9 cellular contexts compared by ENCODE assay signal in the genomic region with DNA sequence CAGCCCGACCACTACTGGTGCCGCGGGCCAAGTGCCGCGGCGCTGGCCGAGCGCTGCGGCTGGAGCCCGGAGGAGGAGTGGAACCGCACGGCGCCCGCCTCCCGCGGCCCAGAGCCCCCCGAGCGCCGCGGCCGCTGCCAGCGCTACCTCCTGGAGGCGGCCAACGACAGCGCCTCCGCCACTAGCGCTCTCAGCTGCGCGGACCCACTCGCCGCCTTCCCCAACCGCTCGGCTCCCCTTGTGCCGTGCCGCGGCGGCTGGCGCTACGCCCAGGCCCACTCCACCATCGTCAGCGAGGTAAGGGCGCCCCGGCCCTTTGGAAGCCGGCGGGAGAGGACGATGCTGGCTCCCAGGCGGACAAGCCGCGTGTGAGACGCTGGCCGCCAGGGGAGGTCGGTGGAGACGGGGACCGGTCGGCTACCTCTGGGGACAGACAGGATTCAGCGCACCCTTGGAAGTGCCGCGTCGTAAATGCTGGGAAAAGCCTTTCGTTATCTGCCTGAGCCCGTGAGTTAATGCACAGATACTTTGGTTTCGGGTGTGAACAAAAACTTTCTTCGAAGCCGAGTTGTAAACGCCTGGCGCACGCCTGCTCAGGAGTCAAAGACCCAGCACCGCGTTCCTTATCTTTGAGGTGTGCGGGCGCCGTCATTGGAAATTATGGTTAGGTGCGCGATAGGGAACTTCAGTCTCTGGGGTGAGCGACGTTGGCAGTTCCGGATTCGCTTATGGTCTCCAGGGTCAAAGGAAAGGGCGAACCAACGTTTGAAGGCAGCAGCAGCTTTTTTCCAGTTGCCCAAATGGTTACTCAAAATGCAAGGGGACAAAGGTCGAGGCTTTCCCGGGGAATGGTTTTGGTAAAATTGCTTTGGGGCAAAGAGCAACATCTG. TPM values are rescaled to one million over a fixed set of nuclear protein-coding genes. Genes with fewer than 3 reads are reported as not detected.
A peak's percentile ranks its signal among the peaks of the same experiment; 100 is the strongest.
DNase-seq lines count a peak whose midpoint lies in the region; ATAC-seq and TF ChIP-seq lines count a peak whose summit lies in the region.
"Had no signal": no experiment of that assay in that cellular context is flagged by ENCODE, and none has a peak within 500 bp of the region (broad histone marks: within the 10 kb centered on the region; RNA-seq: fewer than 3 reads in every experiment).

No MANE protein-coding gene starts in this region.

- no peak overlapping the region for H3K27ac Mint-ChIP-seq in immature natural killer cell
- H3K27ac Mint-ChIP-seq in stimulated activated effector memory CD8-positive, alpha-beta T cell treated with anti-CD3 and anti-CD28 coated beads, Interleukin-12 subunit alpha, Interleukin-12 subunit beta, amount 100 ng/mL, for 72 hours: no peak overlapping the region

- peaks cover 0 to 7% of the 10 kb centered on the region in 2 donors for H3K4me1 Mint-ChIP-seq in immature natural killer cell
- H3K4me1 Mint-ChIP-seq in stimulated activated effector memory CD8-positive, alpha-beta T cell treated with anti-CD3 and anti-CD28 coated beads, Interleukin-12 subunit alpha, Interleukin-12 subunit beta, amount 100 ng/mL, for 72 hours: peaks cover 8% of the 10 kb centered on the region
- H3K4me1 Mint-ChIP-seq: central memory CD8-positive, alpha-beta T cell had no signal

- no peak for TF ChIP-seq CTCF in astrocyte of the cerebellum (IDR thresholded peaks at IDR 0.05; ENCODE audit: low read depth, low read length, missing control alignments)

- H3K27ac ChIP-seq in HUES6 (ENCODE audit: low read depth, low read length): no peak overlapping the region

- H3K36me3 ChIP-seq in HUES6 (ENCODE audit: control insufficient read depth, insufficient read depth, low read length): no peaks in the 10 kb centered on the region

- peak overlapping the region; percentile 77 for H3K4me3 ChIP-seq in HUES6 (ENCODE audit: low read depth, low read length)
- peak overlapping the region; percentile 46 for H3K4me3 ChIP-seq in astrocyte of the cerebellum (ENCODE audit: low read depth, low read length)

- peak; percentile 6 for DNase-seq in astrocyte of the cerebellum (ENCODE audit: low read depth)
- DNase-seq in immature natural killer cell: no peak
- DNase-seq in stimulated activated effector memory CD8-positive, alpha-beta T cell treated with anti-CD3 and anti-CD28 coated beads, Interleukin-12 subunit alpha, Interleukin-12 subunit beta, amount 100 ng/mL, for 72 hours (ENCODE audit: low spot score in 2 of 2): no peak
- DNase-seq in stimulated activated CD4-positive, alpha-beta T cell treated with anti-CD3 and anti-CD28 coated beads, Interleukin-1b, Interleukin-23, amount 100 ng/mL, for 48 hours: no peak
- no peak for DNase-seq in amniotic stem cell (lab: John Stamatoyannopoulos, UW)
- no peak for DNase-seq in NCI-H2196 (lab: John Stamatoyannopoulos, UW; ENCODE audit: unreplicated experiment)

- H3K9ac ChIP-seq in HUES6 (ENCODE audit: low read length): peak overlapping the region; percentile 82

- peak overlapping the region; percentile 33 to 75 (median 66) for H3K4me3 Mint-ChIP-seq in immature natural killer cell
- peak overlapping the region; percentile 44 for H3K4me3 Mint-ChIP-seq in stimulated activated effector memory CD8-positive, alpha-beta T cell treated with anti-CD3 and anti-CD28 coated beads, Interleukin-12 subunit alpha, Interleukin-12 subunit beta, amount 100 ng/mL, for 72 hours
- H3K4me3 Mint-ChIP-seq: central memory CD8-positive, alpha-beta T cell had no signal

- H3K27me3 Mint-ChIP-seq in immature natural killer cell (ENCODE audit: low read depth in 3 of 3): peaks cover 10 to 28% (median 22%) of the 10 kb centered on the region in 3 donors

- in situ Hi-C loops in astrocyte of the cerebellum (cut with HindIII; ENCODE audit: low sequenced_read_pairs): no loop called here

- peaks cover 44% of the 10 kb centered on the region for H3K27me3 ChIP-seq in HUES6 (ENCODE audit: control insufficient read depth, insufficient read depth, low read length)

- H3K4me1 ChIP-seq in HUES6 (ENCODE audit: control insufficient read depth, insufficient read depth, low read length): peaks cover 11% of the 10 kb centered on the region; the same call in 1 of the 2 replicates

- H3K36me3 Mint-ChIP-seq in immature natural killer cell: peaks cover 0 to 3% (median 0%) of the 10 kb centered on the region in 3 donors
- no peaks in the 10 kb centered on the region for H3K36me3 Mint-ChIP-seq in stimulated activated effector memory CD8-positive, alpha-beta T cell treated with anti-CD3 and anti-CD28 coated beads, Interleukin-12 subunit alpha, Interleukin-12 subunit beta, amount 100 ng/mL, for 72 hours

- ATAC-seq in stimulated activated effector memory CD8-positive, alpha-beta T cell treated with anti-CD3 and anti-CD28 coated beads, Interleukin-12 subunit alpha, Interleukin-12 subunit beta, amount 100 ng/mL, for 72 hours: peak; percentile 39
- ATAC-seq in GM18520 (IDR thresholded peaks at IDR 0.05; ENCODE audit: unreplicated experiment): no peak

- no peaks in the 10 kb centered on the region for H3K9me3 ChIP-seq in HUES6 (ENCODE audit: control insufficient read depth, insufficient read depth, low read depth, low read length)

- no peaks in the 10 kb centered on the region for H3K9me3 Mint-ChIP-seq in immature natural killer cell
- no peaks in the 10 kb centered on the region for H3K9me3 Mint-ChIP-seq in stimulated activated effector memory CD8-positive, alpha-beta T cell treated with anti-CD3 and anti-CD28 coated beads, Interleukin-12 subunit alpha, Interleukin-12 subunit beta, amount 100 ng/mL, for 72 hours
- H3K9me3 Mint-ChIP-seq: central memory CD8-positive, alpha-beta T cell had no signal

RNA-seq across cellular contexts. Expression of gene SLC22A3, which starts 0.6 kb away (rescaled TPM):
- polyA plus RNA-seq in immature natural killer cell: under 1 TPM in 1 of 3 donors, not detected in 2; 0.11 TPM
